16 cellular contexts compared by ENCODE assay signal in the genomic region with DNA sequence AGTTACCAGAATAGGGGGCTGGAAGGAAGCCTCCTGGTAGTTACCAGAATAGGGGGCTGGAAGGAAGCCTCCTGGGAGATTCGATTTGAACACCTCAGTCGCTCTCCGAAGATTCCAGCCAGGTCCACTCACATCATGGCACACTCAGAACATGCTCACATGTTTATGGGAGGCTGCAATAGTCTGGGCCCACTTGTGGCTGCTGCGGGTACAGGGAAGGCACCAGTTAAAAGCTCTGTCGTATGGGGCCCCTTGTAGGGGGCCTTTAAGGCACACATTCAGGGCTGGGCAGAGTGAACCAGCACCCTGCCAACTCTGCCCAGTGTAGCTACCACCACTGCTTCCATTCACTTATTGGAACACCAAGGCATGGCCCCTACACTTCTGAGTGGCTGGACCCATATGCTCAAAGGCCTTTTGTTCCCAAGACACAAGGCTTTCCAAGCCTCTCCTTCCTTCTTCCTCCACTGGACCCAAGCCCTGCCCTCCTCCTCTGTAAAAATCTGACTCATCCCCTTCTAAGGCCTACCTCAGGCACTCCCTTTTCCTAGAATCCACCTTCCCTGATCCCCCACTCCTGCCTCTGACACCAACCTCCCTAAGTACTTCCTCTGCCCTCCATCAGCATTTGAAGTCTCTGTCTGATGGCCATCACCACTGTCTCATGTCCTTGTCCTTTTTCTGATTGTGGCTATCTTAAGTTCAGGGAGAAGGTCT. TPM values are rescaled to one million over a fixed set of nuclear protein-coding genes. Genes with fewer than 3 reads are reported as not detected.
DNase-seq lines count a peak whose midpoint lies in the region; ATAC-seq and TF ChIP-seq lines count a peak whose summit lies in the region.
"Had no signal": no experiment of that assay in that cellular context is flagged by ENCODE, and none has a peak within 500 bp of the region (broad histone marks: within the 10 kb centered on the region; RNA-seq: fewer than 3 reads in every experiment).

No MANE protein-coding gene starts in this region.

- TF ChIP-seq CTCF in Caco-2 (IDR thresholded peaks at IDR 0.05; ENCODE audit: insufficient read depth in 1 of 2, low read depth in 1 of 2, low read length in 1 of 2, severe bottlenecking in 1 of 2, unreplicated experiment in 1 of 2) = no peak
- TF ChIP-seq CTCF in breast epithelium (IDR thresholded peaks at IDR 0.05) = no peak
- TF ChIP-seq CTCF in WTC11 (IDR thresholded peaks at IDR 0.05) = no peak

- no peak overlapping the region for H3K4me3 ChIP-seq in Caco-2 (ENCODE audit: low read depth, low read length)
- H3K4me3 ChIP-seq in breast epithelium = no peak overlapping the region
- no peak overlapping the region for H3K4me3 ChIP-seq in naive thymus-derived CD4-positive, alpha-beta T cell (ENCODE audit: low read length)
- H3K4me3 ChIP-seq: cardiac muscle cell, lung had no signal

- DNase-seq in Caco-2 = no peak
- DNase-seq in HT1080 (ENCODE audit: low read depth) = peak; percentile 62
- no peak for DNase-seq in breast epithelium (ENCODE audit: low spot score in 2 of 2)
- no peak for DNase-seq in naive thymus-derived CD4-positive, alpha-beta T cell
- no peak for DNase-seq in DMS79 treated with DMSO at 0.1 percent for 48 hours (lab: John Stamatoyannopoulos, UW)
- DNase-seq in WTC11 (ENCODE audit: low spot score) = no peak
- no peak for DNase-seq in hepatic stellate cell (ENCODE audit: low spot score)
- DNase-seq: BE2C; effector CD8-positive, alpha-beta T cell; NCI-H1694; NCI-H446 treated with DMSO at 0.1 percent for 48 hours; SK-N-SH; stimulated activated CD4-positive, alpha-beta T cell treated with anti-CD3 and anti-CD28 coated beads, Interleukin-15, amount 100 ng/mL, for 24 hours had no signal

- intact Hi-C loops in Caco-2 (cut with micrococcal nuclease; ENCODE audit: unreplicated experiment) = no loop called here
- intact Hi-C loops in breast epithelium (cut with DNase I; ENCODE audit: low total_unique reads) = loop anchor here (1.0 kb wide), 1 partner anchor 26 kb away; no protein-coding TSS in a partner anchor
- intact Hi-C loops in naive thymus-derived CD4-positive, alpha-beta T cell (cut with micrococcal nuclease) = no loop called here

- ATAC-seq in naive thymus-derived CD4-positive, alpha-beta T cell = no peak
- ATAC-seq in WTC11 = no peak

- no peaks in the 10 kb centered on the region for H3K9me3 ChIP-seq in Caco-2
- H3K9me3 ChIP-seq in breast epithelium = no peaks in the 10 kb centered on the region
- no peaks in the 10 kb centered on the region for H3K9me3 ChIP-seq in naive thymus-derived CD4-positive, alpha-beta T cell (ENCODE audit: control insufficient read depth in 2 of 3, low read length in 3 of 3)
- H3K9me3 ChIP-seq: BE2C, SK-N-SH had no signal

- H3K4me3 Mint-ChIP-seq in Caco-2 (ENCODE audit: unreplicated experiment) (no peak overlapping the region), WTC11 (no peak overlapping the region)
- no peak overlapping the region for H3K4me3 Mint-ChIP-seq in naive thymus-derived CD4-positive, alpha-beta T cell
- H3K4me3 Mint-ChIP-seq: activated naive CD4-positive, alpha-beta T cell treated with anti-CD3 and anti-CD28 coated beads, Interleukin-2, amount 50 U/mL, for 24 hours had no signal

- no peak for TF ChIP-seq POLR2A in breast epithelium (IDR thresholded peaks at IDR 0.05)

- H3K36me3 Mint-ChIP-seq in Caco-2 (ENCODE audit: insufficient read depth, unreplicated experiment) = peaks cover 81% of the 10 kb centered on the region
- peaks cover 4 to 45% (median 27%) of the 10 kb centered on the region in 5 donors for H3K36me3 Mint-ChIP-seq in naive thymus-derived CD4-positive, alpha-beta T cell
- peaks cover 11% of the 10 kb centered on the region; the same call in 1 of the 2 replicates for H3K36me3 Mint-ChIP-seq in WTC11

- H3K4me1 ChIP-seq in Caco-2 (no peaks in the 10 kb centered on the region), breast epithelium (no peaks in the 10 kb centered on the region)
- H3K4me1 ChIP-seq in naive thymus-derived CD4-positive, alpha-beta T cell (ENCODE audit: control insufficient read depth in 2 of 2, insufficient read depth in 2 of 2, low read length in 2 of 2) = no peaks in the 10 kb centered on the region
- H3K4me1 ChIP-seq: BE2C had no signal

- peaks cover 1% of the 10 kb centered on the region; the same call in 1 of the 2 replicates for H3K36me3 ChIP-seq in Caco-2 (ENCODE audit: control insufficient read depth, insufficient read depth, low read length)
- H3K36me3 ChIP-seq in breast epithelium = no peaks in the 10 kb centered on the region
- H3K36me3 ChIP-seq in naive thymus-derived CD4-positive, alpha-beta T cell (ENCODE audit: control insufficient read depth in 2 of 3, insufficient read depth in 3 of 3, low read length in 3 of 3) = peaks cover 0 to 25% (median 0%) of the 10 kb centered on the region in 3 experiments

- peaks cover 7% of the 10 kb centered on the region for H3K4me1 Mint-ChIP-seq in Caco-2 (ENCODE audit: low read depth, unreplicated experiment)
- H3K4me1 Mint-ChIP-seq in naive thymus-derived CD4-positive, alpha-beta T cell = peaks cover 8 to 29% (median 15%) of the 10 kb centered on the region in 7 donors
- H3K4me1 Mint-ChIP-seq in WTC11 = no peaks in the 10 kb centered on the region

- H3K27me3 ChIP-seq in Caco-2 (replicated peaks; ENCODE audit: control insufficient read depth, insufficient read depth, low read length) (no peaks in the 10 kb centered on the region), breast epithelium (no peaks in the 10 kb centered on the region)
- no peaks in the 10 kb centered on the region for H3K27me3 ChIP-seq in naive thymus-derived CD4-positive, alpha-beta T cell (ENCODE audit: control insufficient read depth in 2 of 2, insufficient read depth in 2 of 2, low read length in 2 of 2)
- H3K27me3 ChIP-seq: BE2C, cardiac muscle cell had no signal

- no peaks in the 10 kb centered on the region for H3K27me3 Mint-ChIP-seq in Caco-2 (ENCODE audit: insufficient read depth, unreplicated experiment)
- H3K27me3 Mint-ChIP-seq in naive thymus-derived CD4-positive, alpha-beta T cell = no peaks in the 10 kb centered on the region
- H3K27me3 Mint-ChIP-seq in WTC11 (ENCODE audit: low read depth) = no peaks in the 10 kb centered on the region
- H3K27me3 Mint-ChIP-seq: activated naive CD4-positive, alpha-beta T cell treated with anti-CD3 and anti-CD28 coated beads, Interleukin-2, amount 50 U/mL, for 24 hours had no signal

- no peaks in the 10 kb centered on the region for H3K9me3 Mint-ChIP-seq in Caco-2 (ENCODE audit: unreplicated experiment)
- H3K9me3 Mint-ChIP-seq in naive thymus-derived CD4-positive, alpha-beta T cell = no peaks in the 10 kb centered on the region
- no peaks in the 10 kb centered on the region for H3K9me3 Mint-ChIP-seq in WTC11
- H3K9me3 Mint-ChIP-seq: activated naive CD4-positive, alpha-beta T cell treated with anti-CD3 and anti-CD28 coated beads, Interleukin-2, amount 50 U/mL, for 24 hours had no signal

- POLR2A ChIA-PET in Caco-2 (lab: Charles Lee) = no interaction called here
- POLR2A ChIA-PET in naive thymus-derived CD4-positive, alpha-beta T cell (lab: Charles Lee) = interaction anchor here (1.1 kb wide), 1 partner anchor 16 kb away, joined by 3 read pairs; no protein-coding TSS in a partner anchor
- POLR2A ChIA-PET in WTC11 (lab: Charles Lee) = no interaction called here

- peak overlapping the region; percentile 2 for H3K27ac Mint-ChIP-seq in Caco-2 (ENCODE audit: unreplicated experiment)
- peak overlapping the region in 6 of 9 donors; percentile 23 to 95 (median 54) for H3K27ac Mint-ChIP-seq in naive thymus-derived CD4-positive, alpha-beta T cell
- H3K27ac Mint-ChIP-seq in WTC11 = no peak overlapping the region
- H3K27ac Mint-ChIP-seq: activated naive CD4-positive, alpha-beta T cell treated with anti-CD3 and anti-CD28 coated beads, Interleukin-2, amount 50 U/mL, for 24 hours had no signal

- BruUV-seq in Caco-2 (replicated peaks; lab: Mats Ljungman, UMichigan) = no TSS peak

- H3K27ac ChIP-seq in breast epithelium = peak overlapping the region; percentile 22 to 25
- no peak overlapping the region for H3K27ac ChIP-seq in naive thymus-derived CD4-positive, alpha-beta T cell (ENCODE audit: low read depth, low read length)
- H3K27ac ChIP-seq: cardiac muscle cell had no signal

- CTCF ChIA-PET in Caco-2 (lab: Charles Lee) (no interaction called here), WTC11 (lab: Charles Lee) (interaction anchor here (0.6 kb wide), 1 partner anchor 216 kb away, joined by 3 read pairs; no protein-coding TSS in a partner anchor)
- CTCF ChIA-PET in naive thymus-derived CD4-positive, alpha-beta T cell (lab: Charles Lee) = no interaction called here

TF ChIP-seq in WTC11, 78 proteins besides CTCF, POLR2A, EP300 and RAD21 (continues in another document):
- TF ChIP-seq SP1 (CRISPR knock-in tag; conservative IDR thresholded peaks at IDR 0.05) (no peak), ELF4 (CRISPR knock-in tag; IDR thresholded peaks at IDR 0.05; ENCODE audit: low read depth) (no peak), FOXP1 (CRISPR knock-in tag; IDR thresholded peaks at IDR 0.05; ENCODE audit: borderline replicate concordance) (no peak), GRHL2 (CRISPR knock-in tag; IDR thresholded peaks at IDR 0.05; ENCODE audit: insufficient replicate concordance, severe bottlenecking) (no peak)

RNA-seq across cellular contexts. Expression of gene USP35, which starts 28.0 kb away (rescaled TPM):
- total RNA-seq in Caco-2 (2022) (10.7 and 11.3 TPM in 2 replicates), breast epithelium (10 to 100 TPM in 2 of 3 donors, 1 to 10 TPM in 1; 5.1 to 16.1 (median 11.3) TPM), WTC11 (2021) (9.1 to 10.6 TPM (median 9.6 TPM) in 3 replicates)
- 5.3 and 5.9 TPM in 2 replicates for total RNA-seq in HT1080 (2014; rRNA removed; shearing (Covaris generic))
- polyA plus RNA-seq in HT1080 (2015; cell fraction: cytosol; rRNA removed) = 3.0 and 3.1 TPM in 2 replicates
- 19.2 and 21.5 TPM in 2 replicates for polyA plus RNA-seq in HT1080 (2015; cell fraction: nucleus; rRNA removed)
- 10 to 100 TPM; 11.3 to 19.2 (median 15.2) TPM for total RNA-seq in naive thymus-derived CD4-positive, alpha-beta T cell
- 1 to 10 TPM; 1.2 to 1.7 TPM for polyA plus RNA-seq in naive thymus-derived CD4-positive, alpha-beta T cell

RNA-seq across cellular contexts. Expression of gene KCTD21, which starts 28.3 kb away (rescaled TPM):
- 6.4 and 10.4 TPM in 2 replicates for total RNA-seq in Caco-2 (2022)
- 5.5 and 7.5 TPM in 2 replicates for total RNA-seq in HT1080 (2014; rRNA removed; shearing (Covaris generic))
- polyA plus RNA-seq in HT1080 (2015; cell fraction: cytosol; rRNA removed) = 5.3 and 5.8 TPM in 2 replicates
- 3.6 and 5.0 TPM in 2 replicates for polyA plus RNA-seq in HT1080 (2015; cell fraction: nucleus; rRNA removed)
- 10 to 100 TPM in 1 of 3 donors, 1 to 10 TPM in 2; 8.5 to 13.1 (median 8.8) TPM for total RNA-seq in breast epithelium
- total RNA-seq in naive thymus-derived CD4-positive, alpha-beta T cell = 10 to 100 TPM in 1 of 5 experiments, 1 to 10 TPM in 4; 3.5 to 12.2 (median 6.5) TPM
- polyA plus RNA-seq in naive thymus-derived CD4-positive, alpha-beta T cell = 1 to 10 TPM; 1.2 to 3.3 TPM
- 2.8 to 4.0 TPM (median 3.1 TPM) in 3 replicates for total RNA-seq in WTC11 (2021)
